ENCODE assay signal across 9 cellular contexts in the genomic region with DNA sequence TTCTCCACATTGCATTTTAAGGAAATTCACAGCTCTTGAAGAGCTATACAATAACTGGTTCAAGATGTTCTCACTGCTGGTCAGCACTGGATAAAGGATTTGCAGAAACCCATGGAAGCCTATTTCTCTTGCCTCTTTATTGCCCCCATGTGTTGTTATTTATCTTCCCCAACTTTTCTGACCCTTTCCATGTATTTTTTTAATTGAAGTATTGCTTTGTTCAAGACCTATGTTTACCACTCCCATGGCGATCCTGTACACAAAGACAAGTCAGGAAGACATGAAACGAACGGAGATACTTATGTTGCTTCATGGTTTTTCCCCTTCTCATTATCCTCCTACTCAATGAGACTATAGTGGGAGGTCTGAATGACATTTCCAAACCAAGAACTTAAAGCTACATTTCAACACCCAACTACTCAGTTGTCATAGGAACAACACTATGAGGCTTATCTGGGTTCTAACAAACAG.
DNase-seq lines count a peak whose midpoint lies in the region; TF ChIP-seq lines count a peak whose summit lies in the region.
"Had no signal": no experiment of that assay in that cellular context is flagged by ENCODE, and none has a peak within 500 bp of the region (broad histone marks: within the 10 kb centered on the region; RNA-seq: fewer than 3 reads in every experiment).

No MANE protein-coding gene starts in this region.

- no peaks in the 10 kb centered on the region for H3K27me3 ChIP-seq in BLaER1
- peaks cover 0 to 5% of the 10 kb centered on the region in 2 donors for H3K27me3 ChIP-seq in mucosa of rectum (ENCODE audit: control insufficient read depth in 2 of 2, insufficient read depth in 2 of 2, low read length in 2 of 2)

- in situ Hi-C loops in astrocyte of the spinal cord (cut with HindIII; ENCODE audit: low sequenced_read_pairs), result no loop called here

- no peaks in the 10 kb centered on the region for H4K20me1 ChIP-seq in BLaER1

- H3K4me2 ChIP-seq in BLaER1, result peak overlapping the region; percentile 95

- peaks cover 6% of the 10 kb centered on the region; the same call in 1 of the 2 replicates for H3K36me3 ChIP-seq in BLaER1
- no peaks in the 10 kb centered on the region for H3K36me3 ChIP-seq in mucosa of rectum (ENCODE audit: control insufficient read depth in 2 of 2, insufficient read depth in 2 of 2, low read length in 2 of 2)

- H3K4me1 ChIP-seq in BLaER1, result peaks cover 48% of the 10 kb centered on the region
- peaks cover 3 to 8% of the 10 kb centered on the region in 2 donors for H3K4me1 ChIP-seq in mucosa of rectum (ENCODE audit: control insufficient read depth in 2 of 2, insufficient read depth in 2 of 2, low read length in 2 of 2)
- H3K4me1 ChIP-seq: parathyroid adenoma had no signal

- TF ChIP-seq CTCF in astrocyte of the spinal cord (IDR thresholded peaks at IDR 0.05; ENCODE audit: low read depth, low read length), result no peak

- H3K9me3 ChIP-seq in BLaER1 (no peaks in the 10 kb centered on the region; the same call in 1 of the 2 replicates), mucosa of rectum (ENCODE audit: control insufficient read depth in 2 of 2, low read length in 2 of 2) (no peaks in the 10 kb centered on the region)

- DNase-seq in HT-29 (ENCODE audit: low spot score) (peak; percentile 42), astrocyte of the spinal cord (ENCODE audit: low read depth, low spot score) (peak; percentile 52), NCI-H1930 (lab: John Stamatoyannopoulos, UW) (no peak), epidermal melanocyte (ENCODE audit: insufficient read length, low spot score) (no peak), DMS79 treated with DMSO at 0.1 percent for 48 hours (lab: John Stamatoyannopoulos, UW) (no peak)
- no peak for DNase-seq in activated CD4-positive, alpha-beta T cell treated with anti-CD3 and anti-CD28 coated beads for 1 hour

- H3K4me3 ChIP-seq in BLaER1 (peak overlapping the region; percentile 70), astrocyte of the spinal cord (ENCODE audit: low read depth, low read length) (peak overlapping the region; percentile 69), mucosa of rectum (ENCODE audit: low read length in 2 of 2) (peak overlapping the region; percentile 1 to 84)

- H3K9ac ChIP-seq in BLaER1, result peak overlapping the region; percentile 75
- H3K9ac ChIP-seq in mucosa of rectum (ENCODE audit: low read depth in 1 of 2, low read length in 2 of 2), result peak overlapping the region in 1 of 2 donors; percentile 10
- H3K9ac ChIP-seq: parathyroid adenoma had no signal

- H3K27ac ChIP-seq in BLaER1 (peak overlapping the region; percentile 79), mucosa of rectum (ENCODE audit: low read depth in 2 of 2, low read length in 2 of 2) (peak overlapping the region in 1 of 2 donors; percentile 44)
- H3K27ac ChIP-seq: parathyroid adenoma had no signal

Comparison
In these comparisons a context has a peak if more than half of its experiments do, and no peak if none do; other contexts are left out.
1. DNase-seq: peak in HT-29 (single experiment) and astrocyte of the spinal cord (single experiment); none in NCI-H1930 (0 of 2), epidermal melanocyte (single experiment), DMS79 treated with DMSO at 0.1 percent for 48 hours (single experiment) and activated CD4-positive, alpha-beta T cell treated with anti-CD3 and anti-CD28 coated beads for 1 hour (single experiment).
2. Peak in every context shown above with its lines, with median percentiles within 50 percentile points of each other: H3K4me3 ChIP-seq.